Comparison of ENCODE assay signal across 21 cellular contexts in genomic region chr7:87689374-87689773, GRCh38.
"Had no signal": no experiment of that assay in that cellular context is flagged by ENCODE, and none has a peak within 500 bp of the region (broad histone marks: within the 10 kb centered on the region; RNA-seq: fewer than 3 reads in every experiment).

No MANE protein-coding gene starts in this region.

- H3K4me1 ChIP-seq: colonic mucosa, esophagus muscularis mucosa, foreskin keratinocyte, gastrocnemius medialis, heart right ventricle, left lung, lower lobe of right lung had no signal

- H3K27ac ChIP-seq: colonic mucosa, esophagus muscularis mucosa, foreskin keratinocyte, gastrocnemius medialis, heart right ventricle, left lung, lower lobe of right lung had no signal

- H3K4me3 ChIP-seq: colonic mucosa, esophagus muscularis mucosa, gastrocnemius medialis, heart right ventricle, left lung, lower lobe of right lung, mucosa of descending colon had no signal

- DNase-seq: colonic mucosa; cortex of kidney; effector CD8-positive, alpha-beta T cell; effector memory CD8-positive, alpha-beta T cell; endodermal cell; foreskin keratinocyte; gastrocnemius medialis; glutamatergic neuron; head of caudate nucleus; heart right ventricle; hippocampal formation; islet precursor cell; kidney; kidney glomerular epithelial cell; left lung; left ventricle myocardium superior; lower lobe of right lung; mesenchymal stem cell; mucosa of descending colon; naive B cell had no signal

- ATAC-seq: effector memory CD8-positive, alpha-beta T cell; foreskin keratinocyte; gastrocnemius medialis; heart right ventricle; left lung; left ventricle myocardium superior; lower lobe of right lung; mucosa of descending colon had no signal

- H3K9me3 ChIP-seq: colonic mucosa, esophagus muscularis mucosa, gastrocnemius medialis, heart right ventricle, left lung, lower lobe of right lung, mucosa of descending colon had no signal

- H3K36me3 ChIP-seq: colonic mucosa, esophagus muscularis mucosa, gastrocnemius medialis, heart right ventricle, left lung, lower lobe of right lung had no signal

- H3K27me3 ChIP-seq: colonic mucosa, esophagus muscularis mucosa, foreskin keratinocyte, gastrocnemius medialis, heart right ventricle, left lung had no signal
